Comparison of ENCODE assay signal across 18 cellular contexts in the genomic region with DNA sequence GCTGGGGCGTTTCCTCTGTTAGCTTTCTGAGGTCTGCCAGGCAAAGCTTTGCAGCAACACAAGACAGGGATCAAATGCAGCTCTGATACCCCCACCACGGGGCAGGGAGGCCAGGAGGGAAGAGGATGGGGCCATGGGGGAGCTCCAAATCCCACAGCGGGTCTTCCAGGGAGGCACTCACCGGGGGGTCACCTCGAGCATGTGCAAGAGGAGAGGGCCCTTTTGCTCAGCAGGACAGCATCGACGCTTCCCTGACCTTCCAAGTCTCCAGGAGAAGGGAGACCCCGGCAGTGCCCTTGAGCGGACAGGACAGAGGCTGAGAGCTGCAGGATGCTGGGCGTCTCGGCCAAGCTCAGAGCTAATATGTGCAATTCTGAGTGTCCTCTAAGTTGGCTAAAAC.
A peak's percentile ranks its signal among the peaks of the same experiment; 100 is the strongest.
DNase-seq lines count a peak whose midpoint lies in the region; TF ChIP-seq lines count a peak whose summit lies in the region.
"Had no signal": no experiment of that assay in that cellular context is flagged by ENCODE, and none has a peak within 500 bp of the region (broad histone marks: within the 10 kb centered on the region; RNA-seq: fewer than 3 reads in every experiment).

No MANE protein-coding gene starts in this region.

- DNase-seq in caudate nucleus (lab: John Stamatoyannopoulos, UW) (no peak), neural crest cell (ENCODE audit: low read depth, low spot score) (no peak), MCF 10A (ENCODE audit: unreplicated experiment) (no peak), RKO (ENCODE audit: low spot score) (no peak)
- DNase-seq in activated naive CD4-positive, alpha-beta T cell treated with anti-CD3 and anti-CD28 coated beads, Interleukin-2, amount 10 ng/mL, durations not matched to agents 7 days and 5 days = no peak
- DNase-seq: ACHN, DMS79, NCI-H1105 treated with DMSO at 0.1 percent for 48 hours, NCI-H187, NCI-H2107, NCI-H2227 treated with DMSO at 0.1 percent for 48 hours, NCI-H82, SIG-M5 had no signal

- CTCF ChIA-PET in HEK293 (lab: Yijun Ruan, JAX) = no interaction called here
- CTCF ChIA-PET in MCF 10A (lab: Yijun Ruan, JAX) = no interaction called here
- CTCF ChIA-PET in activated naive CD4-positive, alpha-beta T cell treated with anti-CD3 and anti-CD28 coated beads, Interleukin-2, amount 10 ng/mL, durations not matched to agents 7 days and 5 days (lab: Charles Lee) = no interaction called here

- H3K36me3 Mint-ChIP-seq in neural crest cell (ENCODE audit: low read depth) (no peaks in the 10 kb centered on the region), MCF 10A (ENCODE audit: insufficient read depth, unreplicated experiment) (no peaks in the 10 kb centered on the region)
- H3K36me3 Mint-ChIP-seq in activated naive CD4-positive, alpha-beta T cell treated with anti-CD3 and anti-CD28 coated beads, Interleukin-2, amount 10 ng/mL, durations not matched to agents 7 days and 5 days = no peaks in the 10 kb centered on the region

- H3K27ac Mint-ChIP-seq in neural crest cell (ENCODE audit: unreplicated experiment) = peak overlapping the region; percentile 65
- H3K27ac Mint-ChIP-seq in MCF 10A (ENCODE audit: low read depth, unreplicated experiment) = no peak overlapping the region
- no peak overlapping the region for H3K27ac Mint-ChIP-seq in activated naive CD4-positive, alpha-beta T cell treated with anti-CD3 and anti-CD28 coated beads, Interleukin-2, amount 10 ng/mL, durations not matched to agents 7 days and 5 days

- no TSS peak for BruUV-seq in MCF 10A (replicated peaks; lab: Mats Ljungman, UMichigan)

- H3K9me3 Mint-ChIP-seq in neural crest cell (no peaks in the 10 kb centered on the region), MCF 10A (ENCODE audit: unreplicated experiment) (no peaks in the 10 kb centered on the region)
- no peaks in the 10 kb centered on the region for H3K9me3 Mint-ChIP-seq in activated naive CD4-positive, alpha-beta T cell treated with anti-CD3 and anti-CD28 coated beads, Interleukin-2, amount 10 ng/mL, durations not matched to agents 7 days and 5 days

- H3K27ac ChIP-seq in HEK293 (ENCODE audit: extremely low read depth, low read depth, low read length) (no peak overlapping the region), caudate nucleus (ENCODE audit: low read depth, low read length) (peak overlapping the region; percentile 55), temporal lobe (ENCODE audit: low read depth, low read length) (peak overlapping the region; percentile 99)
- H3K27ac ChIP-seq: C4-2B, RWPE1 had no signal

- no peaks in the 10 kb centered on the region for H3K4me1 ChIP-seq in HEK293 (ENCODE audit: control insufficient read depth, insufficient read depth, low read length)

- H3K27me3 Mint-ChIP-seq in neural crest cell (ENCODE audit: low read depth) = no peaks in the 10 kb centered on the region
- H3K27me3 Mint-ChIP-seq in MCF 10A (ENCODE audit: insufficient read depth, unreplicated experiment) = peaks cover 33% of the 10 kb centered on the region
- peaks cover 24% of the 10 kb centered on the region for H3K27me3 Mint-ChIP-seq in activated naive CD4-positive, alpha-beta T cell treated with anti-CD3 and anti-CD28 coated beads, Interleukin-2, amount 10 ng/mL, durations not matched to agents 7 days and 5 days

- POLR2A ChIA-PET in HEK293 (lab: Yijun Ruan, JAX) (no interaction called here), MCF 10A (lab: Yijun Ruan, JAX) (no interaction called here)

- no peak overlapping the region for H3K4me3 ChIP-seq in HEK293 (ENCODE audit: low read depth, low read length)
- H3K4me3 ChIP-seq: K562 had no signal

- TF ChIP-seq CTCF in HEK293 (tag by site-specific recombination; IDR thresholded peaks at IDR 0.05) (no peak), neural crest cell (conservative IDR thresholded peaks at IDR 0.05) (no peak), MCF 10A (IDR thresholded peaks at IDR 0.05; ENCODE audit: unreplicated experiment) (no peak)

- H3K9me3 ChIP-seq in HEK293 (ENCODE audit: control insufficient read depth, insufficient read depth, low read depth, low read length) = no peaks in the 10 kb centered on the region

- H3K36me3 ChIP-seq in HEK293 (ENCODE audit: control insufficient read depth in 2 of 2, insufficient read depth in 1 of 2, low read length in 2 of 2) = no peaks in the 10 kb centered on the region

- H3K4me1 Mint-ChIP-seq in neural crest cell (peaks cover 12% of the 10 kb centered on the region), MCF 10A (ENCODE audit: insufficient read depth, unreplicated experiment) (peaks cover 6% of the 10 kb centered on the region)
- no peaks in the 10 kb centered on the region for H3K4me1 Mint-ChIP-seq in activated naive CD4-positive, alpha-beta T cell treated with anti-CD3 and anti-CD28 coated beads, Interleukin-2, amount 10 ng/mL, durations not matched to agents 7 days and 5 days

- no peak overlapping the region for H3K4me3 Mint-ChIP-seq in neural crest cell
- no peak overlapping the region for H3K4me3 Mint-ChIP-seq in MCF 10A (ENCODE audit: unreplicated experiment)
- no peak overlapping the region for H3K4me3 Mint-ChIP-seq in activated naive CD4-positive, alpha-beta T cell treated with anti-CD3 and anti-CD28 coated beads, Interleukin-2, amount 10 ng/mL, durations not matched to agents 7 days and 5 days

- intact Hi-C loops in MCF 10A (cut with micrococcal nuclease) = no loop called here

TF ChIP-seq in HEK293, 187 proteins besides CTCF, POLR2A, EP300 and RAD21:
- TF ChIP-seq GLIS1 (tag by site-specific recombination; IDR thresholded peaks at IDR 0.05) (peak; percentile 60; the same call in 1 of the 2 replicates), SETDB1 (IDR thresholded peaks at IDR 0.05; ENCODE audit: insufficient read length, low read length) (no peak), ZFP69B (tag by site-specific recombination; IDR thresholded peaks at IDR 0.05) (no peak)
